ENCODE assay signal across 22 cellular contexts in genomic region chr6:104003803-104004516, GRCh38.
DNase-seq lines count a peak whose midpoint lies in the region; TF ChIP-seq lines count a peak whose summit lies in the region.
"Had no signal": no experiment of that assay in that cellular context is flagged by ENCODE, and none has a peak within 500 bp of the region (broad histone marks: within the 10 kb centered on the region; RNA-seq: fewer than 3 reads in every experiment).

No MANE protein-coding gene starts in this region.

- H3K9me3 ChIP-seq in OCI-LY7 (ENCODE audit: low read length): no peaks in the 10 kb centered on the region
- H3K9me3 ChIP-seq: left ventricle myocardium inferior, pancreas had no signal

- H4K20me1 ChIP-seq in OCI-LY7 (ENCODE audit: insufficient read depth, low read length): no peaks in the 10 kb centered on the region

- no peak overlapping the region for H2AFZ ChIP-seq in OCI-LY7 (ENCODE audit: low read length)

- no peak overlapping the region for H3K27ac ChIP-seq in 22Rv1
- H3K27ac ChIP-seq in OCI-LY7 (ENCODE audit: low read depth, low read length, poor library complexity, severe bottlenecking): no peak overlapping the region
- no peak overlapping the region for H3K27ac ChIP-seq in coronary artery
- H3K27ac ChIP-seq: left ventricle myocardium inferior, pancreas had no signal

- H3K27me3 ChIP-seq in H7 (ENCODE audit: control insufficient read depth, insufficient read depth, low read length): no peaks in the 10 kb centered on the region
- H3K27me3 ChIP-seq: pancreas had no signal

- POLR2A ChIA-PET in OCI-LY7 (lab: Charles Lee): no interaction called here

- CTCF ChIA-PET in OCI-LY7 (lab: Charles Lee; ENCODE audit: unreplicated experiment): no interaction called here

- H3K9me2 ChIP-seq in OCI-LY7 (ENCODE audit: insufficient read depth, low read length): no peaks in the 10 kb centered on the region

- no TSS peak for BruUV-seq in OCI-LY7 (replicated peaks; lab: Mats Ljungman, UMichigan)

- no peaks in the 10 kb centered on the region for H3K4me1 ChIP-seq in OCI-LY7 (ENCODE audit: insufficient read depth, low read length, poor library complexity, severe bottlenecking)
- H3K4me1 ChIP-seq: left ventricle myocardium inferior, pancreas had no signal

- DNase-seq in H7 (peak; percentile 8), OCI-LY7 (ENCODE audit: low spot score) (no peak), iPS DF 19.7 (ENCODE audit: low read depth, low spot score) (peak; percentile 7), superior temporal gyrus (ENCODE audit: extremely low spot score) (no peak), putamen (ENCODE audit: low spot score) (no peak), coronary artery (ENCODE audit: low spot score) (no peak)
- DNase-seq in activated CD4-positive, alpha-beta T cell treated with anti-CD3 and anti-CD28 coated beads for 4 hours: no peak
- DNase-seq: activated CD4-positive, alpha-beta T cell treated with anti-CD3 and anti-CD28 coated beads for 1 hour; activated CD8-positive, alpha-beta memory T cell treated with anti-CD3 and anti-CD28 coated beads, Interleukin-2, amount 50 U/mL, for 4 hours; activated gamma-delta T cell; amygdala; cerebellar nuclear complex; foreskin fibroblast; left ventricle myocardium inferior; NCI-H1417 treated with DMSO at 0.1 percent for 48 hours; NCI-H2171 treated with DMSO at 0.1 percent for 48 hours; pancreas; Right ventricle myocardium superior; stimulated activated CD4-positive, alpha-beta T cell treated with anti-CD3 and anti-CD28 coated beads, Interleukin-4, amount 100 ng/mL, for 1 hour; substantia nigra; T-helper 17 cell had no signal

- H3K4me2 ChIP-seq in OCI-LY7 (ENCODE audit: low read length): no peak overlapping the region

- intact Hi-C loops in OCI-LY7 (cut with micrococcal nuclease; ENCODE audit: unreplicated experiment): no loop called here

- no peak overlapping the region for H3K4me3 ChIP-seq in H7 (ENCODE audit: insufficient read depth, low read depth, low read length)
- H3K4me3 ChIP-seq in OCI-LY7 (ENCODE audit: low read depth, low read length, poor library complexity, severe bottlenecking): no peak overlapping the region
- H3K4me3 ChIP-seq in coronary artery: no peak overlapping the region
- H3K4me3 ChIP-seq: left ventricle myocardium inferior, pancreas had no signal

- H3K79me2 ChIP-seq in OCI-LY7 (ENCODE audit: insufficient read depth, low read depth, low read length): no peaks in the 10 kb centered on the region

- H3K36me3 ChIP-seq in H7 (replicated peaks; ENCODE audit: control insufficient read depth, insufficient read depth, low read length) (no peaks in the 10 kb centered on the region), OCI-LY7 (ENCODE audit: insufficient read depth, low read length) (no peaks in the 10 kb centered on the region)
- H3K36me3 ChIP-seq: left ventricle myocardium inferior, pancreas had no signal

- TF ChIP-seq CTCF in 22Rv1 (IDR thresholded peaks at IDR 0.05): 0 out of 2 replicates have a peak, but pooled peaks have one; percentile 14
- peak; percentile 42; the same call in 1 of the 2 replicates for TF ChIP-seq CTCF in OCI-LY7 (conservative IDR thresholded peaks at IDR 0.05; ENCODE audit: low read length)
- no peak for TF ChIP-seq CTCF in coronary artery (IDR thresholded peaks at IDR 0.05)

Comparison
In these comparisons a context has a peak if more than half of its experiments do, and no peak if none do; other contexts are left out.
1. DNase-seq: peak in H7 (single experiment) and iPS DF 19.7 (single experiment); none in OCI-LY7 (single experiment), activated CD4-positive, alpha-beta T cell treated with anti-CD3 and anti-CD28 coated beads for 4 hours (0 of 2), superior temporal gyrus (single experiment), putamen (single experiment) and coronary artery (single experiment).